17 cellular contexts compared by ENCODE assay signal in the genomic region with DNA sequence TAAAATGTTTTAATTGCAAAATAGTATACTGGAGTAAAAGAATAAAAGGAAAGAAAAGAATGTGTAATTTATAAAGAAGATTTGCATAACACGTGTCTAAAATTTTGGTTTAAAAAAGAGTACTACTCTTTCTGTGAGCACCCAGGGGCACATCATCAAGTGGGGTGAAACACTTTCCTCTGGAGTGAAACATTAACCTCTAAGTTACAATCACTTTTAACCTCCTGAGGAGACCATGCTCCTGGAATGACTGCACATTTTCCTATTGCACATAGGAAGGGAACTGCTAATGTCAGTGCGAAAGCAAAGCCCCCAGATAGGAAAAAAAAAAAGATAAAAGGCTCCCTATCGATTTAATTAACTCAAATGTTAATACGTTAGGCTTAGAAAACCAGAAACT. TPM values are rescaled to one million over a fixed set of nuclear protein-coding genes. Genes with fewer than 3 reads are reported as not detected.
"Had no signal": no experiment of that assay in that cellular context is flagged by ENCODE, and none has a peak within 500 bp of the region (broad histone marks: within the 10 kb centered on the region; RNA-seq: fewer than 3 reads in every experiment).

No MANE protein-coding gene starts in this region.

- H3K36me3 ChIP-seq: gastrocnemius medialis, heart right ventricle, right lobe of liver, spleen had no signal

- H3K27me3 ChIP-seq: body of pancreas, gastrocnemius medialis, heart right ventricle, right lobe of liver, spleen had no signal

- H3K4me1 ChIP-seq: body of pancreas, right lobe of liver had no signal

- H3K27ac ChIP-seq: body of pancreas, heart right ventricle, right lobe of liver, spleen had no signal

- H3K4me3 ChIP-seq: body of pancreas, gastrocnemius medialis, heart right ventricle, mucosa of descending colon, right lobe of liver, spleen had no signal

- DNase-seq: activated CD4-positive, alpha-beta memory T cell treated with anti-CD3 and anti-CD28 coated beads for 36 hours; activated CD8-positive, alpha-beta memory T cell treated with anti-CD3 and anti-CD28 coated beads, Interleukin-2, amount 10 ng/mL, durations not matched to agents 7 days and 5 days; activated naive CD4-positive, alpha-beta T cell treated with Interleukin-2 at 50 U/mL for 16 hours; activated naive CD8-positive, alpha-beta T cell treated with anti-CD3 and anti-CD28 coated beads, Interleukin-2, amount 10 ng/mL, durations not matched to agents 7 days and 5 days; amygdala; body of pancreas; cortex of kidney; gastrocnemius medialis; heart right ventricle; immature natural killer cell; mucosa of descending colon; naive B cell; right lobe of liver; spleen; stimulated activated naive B cell treated with anti-CD40 and anti-IgM and Interleukin-4, amounts not matched to agents 10 μg/mL and 1 μg/mL and 100 μg/mL, for 72 hours; T-helper 2 cell had no signal

- H3K9me3 ChIP-seq: body of pancreas, gastrocnemius medialis, heart right ventricle, mucosa of descending colon, right lobe of liver, spleen had no signal

- ATAC-seq: activated CD8-positive, alpha-beta memory T cell treated with anti-CD3 and anti-CD28 coated beads, Interleukin-2, amount 10 ng/mL, durations not matched to agents 7 days and 5 days; body of pancreas; esophagus mucosa; gastrocnemius medialis; heart right ventricle; mucosa of descending colon; right lobe of liver; stimulated activated naive B cell treated with anti-CD40 and anti-IgM and Interleukin-4, amounts not matched to agents 10 μg/mL and 1 μg/mL and 100 μg/mL, for 72 hours had no signal

RNA-seq across cellular contexts. Expression of gene VEGFC, which starts 13.3 kb away (rescaled TPM):
- total RNA-seq: activated CD4-positive, alpha-beta memory T cell treated with anti-CD3 and anti-CD28 coated beads for 36 hours; activated CD8-positive, alpha-beta memory T cell treated with anti-CD3 and anti-CD28 coated beads, Interleukin-2, amount 10 ng/mL, durations not matched to agents 7 days and 5 days; activated naive CD8-positive, alpha-beta T cell treated with anti-CD3 and anti-CD28 coated beads, Interleukin-2, amount 10 ng/mL, durations not matched to agents 7 days and 5 days had no signal
- polyA plus RNA-seq: immature natural killer cell had no signal
